ENCODE assay signal across 8 cellular contexts in the genomic region with DNA sequence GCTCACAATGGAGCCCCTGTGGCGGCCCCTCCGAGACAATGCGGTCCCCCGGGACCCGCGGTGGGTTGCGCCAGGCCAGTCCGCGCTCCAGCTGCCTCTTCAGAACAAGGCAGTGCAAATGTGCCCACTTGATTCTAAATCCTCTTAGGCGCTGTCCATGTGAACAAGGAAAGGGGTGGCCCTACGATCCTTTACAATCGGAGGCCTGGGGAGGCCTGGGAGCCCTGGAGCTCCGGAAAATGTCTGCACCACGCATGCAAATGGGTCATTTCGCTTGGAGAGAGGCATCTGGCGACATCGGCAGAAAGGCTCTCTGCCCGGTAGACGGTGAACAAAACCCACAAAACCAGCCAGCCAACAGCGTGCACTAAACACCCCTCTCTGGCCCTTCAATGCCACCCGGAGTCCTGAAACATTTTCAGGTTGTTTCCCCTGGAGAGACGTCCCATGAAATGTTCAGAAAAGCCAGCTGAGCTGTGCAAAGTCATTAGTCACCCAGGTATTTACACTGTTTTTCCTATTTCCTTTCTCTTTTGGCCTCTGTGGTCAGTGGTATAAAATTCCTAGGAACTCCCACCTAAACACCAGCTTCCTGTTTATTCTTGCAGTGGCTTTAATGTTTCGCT.
DNase-seq lines count a peak whose midpoint lies in the region; ATAC-seq and TF ChIP-seq lines count a peak whose summit lies in the region.

No MANE protein-coding gene starts in this region.

- H3K36me3 Mint-ChIP-seq in activated CD4-positive, alpha-beta T cell treated with anti-CD3 and anti-CD28 coated beads, Interleukin-2, amount 10 ng/mL, durations not matched to agents 24 days and 14 days (ENCODE audit: low read depth), result no peaks in the 10 kb centered on the region

- no peak for TF ChIP-seq CTCF in esophagus muscularis mucosa (IDR thresholded peaks at IDR 0.05)

- WGBS in esophagus muscularis mucosa, result 10% methylated on average over 18 of the region's 23 CpGs
- 14% methylated on average over 23 of the region's 23 CpGs for WGBS in urinary bladder

- in situ Hi-C loops in Caki2 (cut with HindIII; ENCODE audit: low pct_unique_long_range_greater_than_20kb, low sequenced_read_pairs), result no loop called here

- intact Hi-C loops in activated CD4-positive, alpha-beta T cell treated with anti-CD3 and anti-CD28 coated beads, Interleukin-2, amount 10 ng/mL, durations not matched to agents 24 days and 14 days (cut with micrococcal nuclease), result loop anchor here (1.0 to 10.0 kb wide), 9 partner anchors 8 to 700 kb away; a partner anchor contains a TSS
- intact Hi-C loops in esophagus muscularis mucosa (cut with DNase I), result loop anchor here (10.0 kb wide), 1 partner anchor 100 kb away; a partner anchor contains a TSS

- H3K4me1 ChIP-seq in esophagus muscularis mucosa (peaks cover 21 to 41% (median 32%) of the 10 kb centered on the region in 4 donors), urinary bladder (ENCODE audit: insufficient read depth) (no peaks in the 10 kb centered on the region)

- H3K36me3 ChIP-seq in esophagus muscularis mucosa (no peaks in the 10 kb centered on the region), urinary bladder (ENCODE audit: insufficient read depth) (no peaks in the 10 kb centered on the region)

- no peaks in the 10 kb centered on the region for H3K27me3 ChIP-seq in esophagus muscularis mucosa

- peak overlapping the region; percentile 78 to 88 (median 86) for H3K27ac ChIP-seq in esophagus muscularis mucosa (replicated peaks in 1 of 4)
- peak overlapping the region; percentile 90 for H3K27ac ChIP-seq in urinary bladder (ENCODE audit: low read depth)

- peak overlapping the region; percentile 87 for H3K4me3 Mint-ChIP-seq in activated CD4-positive, alpha-beta T cell treated with anti-CD3 and anti-CD28 coated beads, Interleukin-2, amount 10 ng/mL, durations not matched to agents 24 days and 14 days

- peak; percentile 22 for DNase-seq in Caki2 (ENCODE audit: low read depth)
- peak; percentile 76 for DNase-seq in LHCN-M2 (ENCODE audit: low read depth)
- DNase-seq in activated CD4-positive, alpha-beta T cell treated with anti-CD3 and anti-CD28 coated beads, Interleukin-2, amount 10 ng/mL, durations not matched to agents 24 days and 14 days, result peak; percentile 79
- DNase-seq in esophagus muscularis mucosa (ENCODE audit: extremely low spot score), result no peak
- peak; percentile 81 for DNase-seq in myocyte (ENCODE audit: low read depth)
- no peak for DNase-seq in middle frontal gyrus (ENCODE audit: extremely low spot score, low spot score)

- peak overlapping the region; percentile 98 for H3K27ac Mint-ChIP-seq in activated CD4-positive, alpha-beta T cell treated with anti-CD3 and anti-CD28 coated beads, Interleukin-2, amount 10 ng/mL, durations not matched to agents 24 days and 14 days

- no peaks in the 10 kb centered on the region for H3K9me3 Mint-ChIP-seq in activated CD4-positive, alpha-beta T cell treated with anti-CD3 and anti-CD28 coated beads, Interleukin-2, amount 10 ng/mL, durations not matched to agents 24 days and 14 days

- H3K27me3 Mint-ChIP-seq in activated CD4-positive, alpha-beta T cell treated with anti-CD3 and anti-CD28 coated beads, Interleukin-2, amount 10 ng/mL, durations not matched to agents 24 days and 14 days, result no peaks in the 10 kb centered on the region

- H3K4me1 Mint-ChIP-seq in activated CD4-positive, alpha-beta T cell treated with anti-CD3 and anti-CD28 coated beads, Interleukin-2, amount 10 ng/mL, durations not matched to agents 24 days and 14 days, result peaks cover 42% of the 10 kb centered on the region

- TF ChIP-seq POLR2A in esophagus muscularis mucosa (IDR thresholded peaks at IDR 0.05; ENCODE audit: low read depth), result no peak

- no peaks in the 10 kb centered on the region for H3K9me3 ChIP-seq in esophagus muscularis mucosa

- TF ChIP-seq EP300 in esophagus muscularis mucosa (IDR thresholded peaks at IDR 0.05), result no peak

- peak; percentile 48 for ATAC-seq in GM19397 (IDR thresholded peaks at IDR 0.05; ENCODE audit: unreplicated experiment)

- H3K4me3 ChIP-seq in esophagus muscularis mucosa (peak overlapping the region; percentile 56 to 62 (median 60)), urinary bladder (ENCODE audit: low read depth, low read length) (peak overlapping the region; percentile 51)

Comparison
In these comparisons a context has a peak if more than half of its experiments do, and no peak if none do; other contexts are left out.
1. DNase-seq: peak in Caki2 (single experiment), LHCN-M2 (single experiment), activated CD4-positive, alpha-beta T cell treated with anti-CD3 and anti-CD28 coated beads, Interleukin-2, amount 10 ng/mL, durations not matched to agents 24 days and 14 days (single experiment) and myocyte (single experiment); none in esophagus muscularis mucosa (single experiment) and middle frontal gyrus (single experiment).